Comparison of ENCODE assay signal across 13 cellular contexts in the genomic region with DNA sequence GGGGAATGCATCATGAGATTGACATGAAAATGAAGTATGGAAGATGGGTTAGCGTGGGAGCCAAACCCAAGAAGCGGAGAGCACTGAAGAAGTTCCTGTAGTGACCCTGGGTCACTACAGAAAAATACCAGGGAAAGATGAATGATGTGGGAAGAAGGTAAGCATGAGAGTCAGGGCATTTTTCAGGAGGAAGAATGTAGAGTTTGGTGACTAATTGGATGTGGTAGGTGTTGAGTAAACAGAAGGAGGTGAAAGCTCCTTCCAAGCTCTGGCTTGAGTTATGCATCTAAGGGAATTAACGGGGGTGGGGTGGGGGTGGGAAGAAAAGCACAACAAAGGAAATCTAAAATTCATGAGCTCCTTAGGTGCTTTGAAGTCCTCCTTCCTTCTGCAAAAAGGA.
DNase-seq lines count a peak whose midpoint lies in the region; ATAC-seq, FAIRE-seq and TF ChIP-seq lines count a peak whose summit lies in the region.
"Had no signal": no experiment of that assay in that cellular context is flagged by ENCODE, and none has a peak within 500 bp of the region (broad histone marks: within the 10 kb centered on the region; RNA-seq: fewer than 3 reads in every experiment).

No MANE protein-coding gene starts in this region.

- H2BK12ac ChIP-seq in trophoblast cell (ENCODE audit: low read length), result no peak overlapping the region

- no peak for FAIRE-seq in bronchial epithelial cell (lab: Jason Lieb, UNC)

- in situ Hi-C loops in Panc1 (cut with HindIII; ENCODE audit: low pct_unique_long_range_greater_than_20kb, low sequenced_read_pairs), result no loop called here

- TF ChIP-seq CTCF in HCT116 (IDR thresholded peaks at IDR 0.05 in 2 of 3, conservative IDR thresholded peaks at IDR 0.05 in 1 of 3; ENCODE audit: borderline replicate concordance in 1 of 3, insufficient read depth in 1 of 3, low read depth in 2 of 3, low read length in 2 of 3) (no peak), Panc1 (IDR thresholded peaks at IDR 0.05) (no peak), bronchial epithelial cell (IDR thresholded peaks at IDR 0.05; ENCODE audit: insufficient read depth, low read length, severe bottlenecking) (no peak)

- no peaks in the 10 kb centered on the region for H3K27me3 ChIP-seq in HCT116 (ENCODE audit: insufficient read depth, low read length)
- no peaks in the 10 kb centered on the region for H3K27me3 ChIP-seq in Panc1 (ENCODE audit: control insufficient read depth, insufficient read depth, low read length)
- H3K27me3 ChIP-seq in bronchial epithelial cell (ENCODE audit: control insufficient read depth, insufficient read depth, low read length), result no peaks in the 10 kb centered on the region
- H3K27me3 ChIP-seq in trophoblast cell (ENCODE audit: insufficient read depth, low read length), result no peaks in the 10 kb centered on the region
- H3K27me3 ChIP-seq: tibial artery had no signal

- H3K4me1 ChIP-seq in HCT116 (ENCODE audit: control insufficient read depth in 1 of 2, insufficient read depth in 2 of 2, low read length in 2 of 2), result peaks cover 0 to 12% of the 10 kb centered on the region in 2 experiments; a peak in 2 of 4 replicates
- H3K4me1 ChIP-seq in Panc1 (ENCODE audit: control insufficient read depth, insufficient read depth, low read length), result no peaks in the 10 kb centered on the region
- H3K4me1 ChIP-seq in trophoblast cell (ENCODE audit: control insufficient read depth in 1 of 2, insufficient read depth in 2 of 2, low read length in 2 of 2), result peaks cover 0 to 3% of the 10 kb centered on the region in 2 experiments

- no peak for TF ChIP-seq RAD21 in HCT116 (IDR thresholded peaks at IDR 0.05; ENCODE audit: low read depth)

- H2AFZ ChIP-seq in HCT116 (ENCODE audit: low read depth, low read length, poor library complexity, severe bottlenecking) (no peak overlapping the region), trophoblast cell (ENCODE audit: insufficient read depth, low read length, poor library complexity) (no peak overlapping the region)

- H2BK5ac ChIP-seq in trophoblast cell (ENCODE audit: low read depth, low read length, poor library complexity), result no peak overlapping the region

- H3K36me3 ChIP-seq in HCT116 (ENCODE audit: control insufficient read depth in 1 of 2, insufficient read depth in 2 of 2, low read length in 2 of 2) (no peaks in the 10 kb centered on the region), Panc1 (ENCODE audit: control insufficient read depth, insufficient read depth, low read length) (no peaks in the 10 kb centered on the region), bronchial epithelial cell (ENCODE audit: control insufficient read depth, insufficient read depth, low read length) (no peaks in the 10 kb centered on the region), trophoblast cell (ENCODE audit: control insufficient read depth in 1 of 2, insufficient read depth in 2 of 2, low read length in 2 of 2) (no peaks in the 10 kb centered on the region)
- H3K36me3 ChIP-seq: tibial artery had no signal

- H4K8ac ChIP-seq in trophoblast cell (ENCODE audit: low read depth, low read length), result no peak overlapping the region

- POLR2A ChIA-PET in HCT116 (lab: Charles Lee), result no interaction called here
- POLR2A ChIA-PET in Panc1 (lab: Charles Lee), result no interaction called here

- TF ChIP-seq POLR2A in HCT116 (IDR thresholded peaks at IDR 0.05; ENCODE audit: borderline replicate concordance, extremely low read depth, insufficient read depth, insufficient read length), result no peak

- H3K9me2 ChIP-seq in HCT116 (ENCODE audit: insufficient read depth), result no peaks in the 10 kb centered on the region

- RAD21 ChIA-PET in HCT116 (lab: Charles Lee; ENCODE audit: low non-redundant PET in 1 of 2, low total read pairs in 2 of 2, uncharacterized antibody in 2 of 2, unreplicated experiment in 2 of 2), result interaction anchor here in 1 of 2 experiments (1.2 kb wide), 1 partner anchor 220 kb away, joined by 5 read pairs; no protein-coding TSS in a partner anchor

- H3K79me2 ChIP-seq in HCT116 (ENCODE audit: insufficient read depth, low read length) (no peaks in the 10 kb centered on the region), trophoblast cell (ENCODE audit: control insufficient read depth, insufficient read depth, low read length, poor library complexity) (no peaks in the 10 kb centered on the region)

- no peak overlapping the region for H3K23ac ChIP-seq in trophoblast cell (ENCODE audit: low read length)

- H3K79me1 ChIP-seq in trophoblast cell (ENCODE audit: low read length), result no peaks in the 10 kb centered on the region

- no TSS peak for BruUV-seq in HCT116 (replicated peaks; lab: Mats Ljungman, UMichigan)
- BruUV-seq in Panc1 (replicated peaks; lab: Mats Ljungman, UMichigan), result no TSS peak

- H3K27ac ChIP-seq in HCT116 (ENCODE audit: low read depth, low read length) (peak overlapping the region; percentile 42; the same call in 1 of the 2 replicates), Panc1 (ENCODE audit: low read length) (no peak overlapping the region), trophoblast cell (ENCODE audit: low read depth, low read length) (no peak overlapping the region)
- H3K27ac ChIP-seq: tibial artery had no signal

- no peak overlapping the region for H4K91ac ChIP-seq in trophoblast cell (ENCODE audit: low read depth, low read length)

- no peak overlapping the region for H4K12ac ChIP-seq in trophoblast cell (ENCODE audit: low read depth, low read length)

- H3K4ac ChIP-seq in trophoblast cell (ENCODE audit: low read depth, low read length), result no peak overlapping the region

- H3K4me2 ChIP-seq in HCT116 (ENCODE audit: low read length) (no peak overlapping the region), trophoblast cell (ENCODE audit: low read length) (no peak overlapping the region)

- intact Hi-C loops in HCT116 (cut with micrococcal nuclease), result loop anchor here (10.0 kb wide), 1 partner anchor 298 kb away; no protein-coding TSS in a partner anchor
- intact Hi-C loops in Panc1 (cut with micrococcal nuclease; ENCODE audit: unreplicated experiment), result no loop called here

- H3K4me3 ChIP-seq in HCT116 (replicated peaks in 1 of 2; ENCODE audit: low read depth in 1 of 2, low read length in 2 of 2) (no peak overlapping the region), Panc1 (ENCODE audit: low read depth in 2 of 2, low read length in 2 of 2) (no peak overlapping the region), bronchial epithelial cell (ENCODE audit: low read depth, low read length) (no peak overlapping the region), trophoblast cell (ENCODE audit: low read depth, low read length) (no peak overlapping the region)
- H3K4me3 ChIP-seq: tibial artery had no signal

- no peak overlapping the region for H2AK5ac ChIP-seq in trophoblast cell (ENCODE audit: low read length)

- no CpG with 5 or more reads among the region's 3 CpGs for WGBS in trophoblast cell (ENCODE audit: extremely low coverage, insufficient coverage, insufficient read length)

- no peaks in the 10 kb centered on the region for H4K20me1 ChIP-seq in HCT116 (ENCODE audit: insufficient read depth)

- DNase-seq in HCT116 (ENCODE audit: low read depth, low spot score), result no peak
- no peak for DNase-seq in Panc1 (ENCODE audit: low read depth, low spot score)
- peak; percentile 61 for DNase-seq in bronchial epithelial cell (ENCODE audit: low read depth)
- peak; percentile 30 to 62 for DNase-seq in trophoblast cell
- DNase-seq in iPS-NIHi11 (ENCODE audit: low spot score), result no peak
- no peak for DNase-seq in SHP77 (lab: John Stamatoyannopoulos, UW)
- no peak for DNase-seq in effector CD4-positive, alpha-beta T cell
- DNase-seq: activated CD4-positive, CD25-positive, alpha-beta regulatory T cell; cerebellar nuclear complex; natural killer cell; NCI-H1417; stimulated activated naive CD4-positive, alpha-beta T cell; tibial artery had no signal

- H3K9me3 ChIP-seq in HCT116 (ENCODE audit: control insufficient read depth in 1 of 2, insufficient read depth in 1 of 2, low read depth in 1 of 2, low read length in 2 of 2) (no peaks in the 10 kb centered on the region), Panc1 (ENCODE audit: control insufficient read depth, insufficient read depth, low read depth, low read length) (peaks cover 18% of the 10 kb centered on the region; the same call in 1 of the 2 replicates), trophoblast cell (ENCODE audit: insufficient read depth, low read depth, low read length) (peaks cover 1% of the 10 kb centered on the region)
- H3K9me3 ChIP-seq: tibial artery had no signal

- H3K9ac ChIP-seq in HCT116 (ENCODE audit: low read length) (no peak overlapping the region), trophoblast cell (ENCODE audit: low read length) (no peak overlapping the region)

- H3K18ac ChIP-seq in trophoblast cell (ENCODE audit: low read length), result no peak overlapping the region

- no peak overlapping the region for H3K14ac ChIP-seq in trophoblast cell (ENCODE audit: low read length)

- H2BK120ac ChIP-seq in trophoblast cell (ENCODE audit: insufficient read depth, low read length, poor library complexity), result no peak overlapping the region

- ATAC-seq in HCT116, result peak; percentile 39; the same call in 1 of the 2 replicates
- peak; percentile 76 for ATAC-seq in Panc1
- ATAC-seq: natural killer cell had no signal

- CTCF ChIA-PET in HCT116 (lab: Charles Lee), result interaction anchor here (1.0 to 1.6 kb wide), 3 partner anchors 25 to 222 kb away, joined by 3 to 4 read pairs (median 3); no protein-coding TSS in a partner anchor
- CTCF ChIA-PET in Panc1 (lab: Charles Lee), result interaction anchor here (0.7 kb wide), 1 partner anchor 48 kb away, joined by 3 read pairs; no protein-coding TSS in a partner anchor

TF ChIP-seq in HCT116, 20 proteins besides CTCF, POLR2A, EP300 and RAD21 (continues in another document):
- no peak for TF ChIP-seq ELF1 (IDR thresholded peaks at IDR 0.05; ENCODE audit: borderline replicate concordance, low read depth)
- TF ChIP-seq JUND (IDR thresholded peaks at IDR 0.05), result no peak
- TF ChIP-seq SIN3A (IDR thresholded peaks at IDR 0.05; ENCODE audit: low read depth), result no peak
- no peak for TF ChIP-seq ZNF274 (IDR thresholded peaks at IDR 0.05; ENCODE audit: low read depth, low read length)
- no peak for TF ChIP-seq EZH2phosphoT487 (IDR thresholded peaks at IDR 0.05; ENCODE audit: borderline replicate concordance)

Comparison
In these comparisons a context has a peak if more than half of its experiments do, and no peak if none do; other contexts are left out.
1. DNase-seq: peak in bronchial epithelial cell (single experiment) and trophoblast cell (2 of 2); none in HCT116 (single experiment), Panc1 (single experiment), iPS-NIHi11 (single experiment), SHP77 (0 of 2) and effector CD4-positive, alpha-beta T cell (single experiment).